2 cellular contexts compared by ENCODE assay signal in the genomic region with DNA sequence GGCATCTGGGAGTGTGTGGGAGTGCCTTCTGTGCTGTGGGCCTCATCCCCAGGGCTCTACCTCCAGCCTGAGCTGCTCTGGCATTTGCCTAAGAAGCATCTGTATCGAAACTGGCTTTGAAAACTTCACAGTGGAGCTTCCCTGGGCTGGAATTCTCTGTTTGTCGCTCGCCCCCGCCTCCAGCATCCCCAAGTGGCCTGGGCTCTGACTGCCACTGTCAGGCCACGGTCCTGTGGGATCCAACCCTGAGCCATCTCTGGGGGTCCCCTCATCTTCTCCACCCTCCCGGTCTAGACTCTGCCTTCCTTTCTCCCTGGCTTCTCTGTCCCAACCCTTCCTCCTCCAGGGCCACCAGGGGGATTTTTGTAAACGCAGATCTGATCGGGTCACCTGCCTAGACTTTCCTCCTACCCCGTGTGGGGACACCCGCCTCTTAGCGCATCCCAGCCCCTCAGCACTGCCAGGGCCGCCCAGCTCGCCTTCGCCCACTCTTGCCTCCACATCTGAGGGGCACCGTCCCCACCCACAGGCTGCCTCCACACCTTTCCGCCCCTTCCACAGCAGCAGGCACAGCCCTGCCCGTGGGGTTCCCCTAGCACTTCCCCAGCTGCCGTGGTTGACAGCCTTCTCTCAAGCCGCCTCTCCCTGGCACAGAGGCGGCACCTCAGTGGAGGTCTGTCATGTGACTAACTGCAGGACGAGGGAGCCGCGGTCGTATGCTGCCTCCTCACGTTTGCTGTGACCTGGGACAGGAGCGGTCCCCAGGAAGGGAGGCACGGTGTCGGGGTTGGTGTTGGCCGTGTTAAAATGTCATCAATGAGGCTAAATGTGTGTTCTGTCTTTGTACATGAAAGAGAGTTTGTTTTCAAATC.
TF ChIP-seq lines count a peak whose summit lies in the region.

No MANE protein-coding gene starts in this region.

TF ChIP-seq in liver, 16 proteins besides CTCF, POLR2A, EP300 and RAD21:
- TF ChIP-seq NR2F2 (IDR thresholded peaks at IDR 0.05): no peak

TF ChIP-seq in HepG2, 621 proteins besides CTCF, POLR2A, EP300 and RAD21:
- TF ChIP-seq MXI1 (IDR thresholded peaks at IDR 0.05; ENCODE audit: borderline replicate concordance, low read depth, low read length) (no peak), ZNF850 (CRISPR knock-in tag; conservative IDR thresholded peaks at IDR 0.05) (no peak), ZBTB8A (CRISPR knock-in tag; IDR thresholded peaks at IDR 0.05; ENCODE audit: borderline replicate concordance, low read depth) (no peak), ATRX (CRISPR knock-in tag; IDR thresholded peaks at IDR 0.05; ENCODE audit: borderline replicate concordance) (no peak), NFIC (IDR thresholded peaks at IDR 0.05; ENCODE audit: low read length) (no peak), ZNF510 (CRISPR knock-in tag; IDR thresholded peaks at IDR 0.05; ENCODE audit: low read depth) (no peak), ZNF232 (CRISPR knock-in tag; IDR thresholded peaks at IDR 0.05; ENCODE audit: borderline replicate concordance) (no peak), ZNF350 (CRISPR knock-in tag; IDR thresholded peaks at IDR 0.05; ENCODE audit: borderline replicate concordance, low read depth) (no peak), MED1 (CRISPR knock-in tag; IDR thresholded peaks at IDR 0.05) (no peak), KLF12 (CRISPR knock-in tag; IDR thresholded peaks at IDR 0.05; ENCODE audit: borderline replicate concordance) (no peak), BORCS8-MEF2B (CRISPR knock-in tag; IDR thresholded peaks at IDR 0.05) (no peak), NKX3-1 (CRISPR knock-in tag; IDR thresholded peaks at IDR 0.05) (no peak), ZNF652 (CRISPR knock-in tag; IDR thresholded peaks at IDR 0.05; ENCODE audit: borderline replicate concordance, low read depth) (no peak), ATF7 (IDR thresholded peaks at IDR 0.05) (no peak), ATF7 (CRISPR knock-in tag; IDR thresholded peaks at IDR 0.05) (no peak), CENPX (CRISPR knock-in tag; IDR thresholded peaks at IDR 0.05) (no peak), ARID2 (CRISPR knock-in tag; IDR thresholded peaks at IDR 0.05; ENCODE audit: borderline replicate concordance) (no peak), ERF (CRISPR knock-in tag; IDR thresholded peaks at IDR 0.05) (no peak), ZNF788 (CRISPR knock-in tag; IDR thresholded peaks at IDR 0.05; ENCODE audit: borderline replicate concordance) (no peak)
- TF ChIP-seq, protein P1, sequence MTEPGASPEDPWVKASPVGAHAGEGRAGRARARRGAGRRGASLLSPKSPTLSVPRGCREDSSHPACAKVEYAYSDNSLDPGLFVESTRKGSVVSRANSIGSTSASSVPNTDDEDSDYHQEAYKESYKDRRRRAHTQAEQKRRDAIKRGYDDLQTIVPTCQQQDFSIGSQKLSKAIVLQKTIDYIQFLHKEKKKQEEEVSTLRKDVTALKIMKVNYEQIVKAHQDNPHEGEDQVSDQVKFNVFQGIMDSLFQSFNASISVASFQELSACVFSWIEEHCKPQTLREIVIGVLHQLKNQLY (CRISPR knock-in tag; IDR thresholded peaks at IDR 0.05): no peak
